ENCODE assay signal across 13 cellular contexts in genomic region chr4:129453524-129453923, GRCh38.
"Had no signal": no experiment of that assay in that cellular context is flagged by ENCODE, and none has a peak within 500 bp of the region (broad histone marks: within the 10 kb centered on the region; RNA-seq: fewer than 3 reads in every experiment).

No MANE protein-coding gene starts in this region.

- H3K27ac ChIP-seq: esophagus squamous epithelium, neutrophil, upper lobe of left lung had no signal

- H3K9me3 ChIP-seq: esophagus squamous epithelium, neutrophil, upper lobe of left lung had no signal

- H3K4me1 ChIP-seq: esophagus squamous epithelium, upper lobe of left lung had no signal

- H3K27me3 ChIP-seq: dorsolateral prefrontal cortex, esophagus squamous epithelium, neutrophil, upper lobe of left lung had no signal

- H3K4me3 ChIP-seq: dorsolateral prefrontal cortex, esophagus squamous epithelium, lung, upper lobe of left lung had no signal

- H3K36me3 ChIP-seq: esophagus squamous epithelium, neutrophil, upper lobe of left lung had no signal

- DNase-seq: activated gamma-delta T cell; activated T-cell treated with anti-CD3 and anti-CD28 coated beads, Interleukin-2, amount 50 U/mL, for 1 hour; dorsolateral prefrontal cortex; esophagus squamous epithelium; foreskin fibroblast; glutamatergic neuron; left cardiac atrium; naive thymus-derived CD4-positive, alpha-beta T cell; posterior cingulate gyrus; substantia nigra; upper lobe of left lung had no signal
